Comparison of ENCODE assay signal across 25 cellular contexts in the genomic region with DNA sequence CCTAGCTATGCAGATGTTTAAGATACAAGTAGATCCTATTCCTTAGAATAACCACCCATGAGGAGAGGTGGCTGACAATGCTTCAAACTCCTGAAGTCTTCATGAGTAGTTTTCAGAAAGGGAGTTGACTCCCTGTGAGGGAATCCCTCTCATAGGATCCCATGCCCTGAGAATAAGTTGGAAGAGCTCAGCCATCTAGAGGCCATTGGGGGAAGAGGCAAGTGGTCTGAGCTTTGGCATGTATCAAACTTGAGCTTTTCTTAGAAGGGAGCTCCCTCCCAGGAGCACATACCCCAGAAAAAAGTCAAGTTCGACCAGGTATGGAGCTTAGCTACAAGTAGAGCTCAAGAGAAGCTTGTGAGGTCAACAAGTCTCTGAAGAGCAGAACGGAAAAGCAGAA.
DNase-seq lines count a peak whose midpoint lies in the region; ATAC-seq and TF ChIP-seq lines count a peak whose summit lies in the region.
"Had no signal": no experiment of that assay in that cellular context is flagged by ENCODE, and none has a peak within 500 bp of the region (broad histone marks: within the 10 kb centered on the region; RNA-seq: fewer than 3 reads in every experiment).

No MANE protein-coding gene starts in this region.

- no peak overlapping the region for H3K4me3 Mint-ChIP-seq in endodermal cell
- H3K4me3 Mint-ChIP-seq: activated CD4-positive, alpha-beta memory T cell treated with anti-CD3 and anti-CD28 coated beads, Interleukin-2, amount 10 ng/mL, durations not matched to agents 7 days and 5 days; nephron progenitor cell had no signal

- H3K9me3 Mint-ChIP-seq in endodermal cell: no peaks in the 10 kb centered on the region
- H3K9me3 Mint-ChIP-seq: activated CD4-positive, alpha-beta memory T cell treated with anti-CD3 and anti-CD28 coated beads, Interleukin-2, amount 10 ng/mL, durations not matched to agents 7 days and 5 days; nephron progenitor cell had no signal

- no peak overlapping the region for H4K5ac ChIP-seq in mesendoderm (ENCODE audit: low read length)

- H3K18ac ChIP-seq in mesendoderm (ENCODE audit: low read length): no peak overlapping the region

- H3K4me1 ChIP-seq in endodermal cell (ENCODE audit: control insufficient read depth, insufficient read depth, low read length): no peaks in the 10 kb centered on the region
- H3K4me1 ChIP-seq in mesendoderm (ENCODE audit: control insufficient read depth, low read depth, low read length): no peaks in the 10 kb centered on the region
- H3K4me1 ChIP-seq: adrenal gland; BLaER1 treated with 17β-estradiol and CSF1 and Interleukin-3, amounts not matched to agents 10 nM and 100 nM; left lung; parathyroid adenoma had no signal

- WGBS in endodermal cell (ENCODE audit: insufficient coverage in 1 of 2, insufficient read length in 1 of 2), 2 experiments: 50 to 65% methylated on average over 2 of the region's 2 CpGs
- no CpG with 5 or more reads among the region's 2 CpGs for WGBS in mesendoderm (ENCODE audit: extremely low coverage, insufficient coverage, low lambda C conversion rate)

- no peak overlapping the region for H3K23ac ChIP-seq in mesendoderm (ENCODE audit: low read length)

- no peak overlapping the region for H2BK15ac ChIP-seq in mesendoderm (replicated peaks; ENCODE audit: low read depth)

- H2BK5ac ChIP-seq in mesendoderm (ENCODE audit: low read length): no peak overlapping the region

- H3K9ac ChIP-seq in endodermal cell (ENCODE audit: extremely low read depth, low read length, poor library complexity, severe bottlenecking) (no peak overlapping the region), mesendoderm (ENCODE audit: low read length) (no peak overlapping the region)
- H3K9ac ChIP-seq: BLaER1 treated with 17β-estradiol and CSF1 and Interleukin-3, amounts not matched to agents 10 nM and 100 nM; parathyroid adenoma had no signal

- no peaks in the 10 kb centered on the region for H3K4me1 Mint-ChIP-seq in endodermal cell
- H3K4me1 Mint-ChIP-seq: activated CD4-positive, alpha-beta memory T cell treated with anti-CD3 and anti-CD28 coated beads, Interleukin-2, amount 10 ng/mL, durations not matched to agents 7 days and 5 days; nephron progenitor cell had no signal

- H3K36me3 ChIP-seq in endodermal cell (ENCODE audit: control insufficient read depth, insufficient read depth, low read length) (no peaks in the 10 kb centered on the region), mesendoderm (ENCODE audit: control insufficient read depth, insufficient read depth, low read length) (no peaks in the 10 kb centered on the region)
- H3K36me3 ChIP-seq: adrenal gland; BLaER1 treated with 17β-estradiol and CSF1 and Interleukin-3, amounts not matched to agents 10 nM and 100 nM; left lung had no signal

- no peak overlapping the region for H2BK120ac ChIP-seq in mesendoderm (ENCODE audit: low read depth, low read length)

- no peak overlapping the region for H3K27ac Mint-ChIP-seq in endodermal cell
- H3K27ac Mint-ChIP-seq: activated CD4-positive, alpha-beta memory T cell treated with anti-CD3 and anti-CD28 coated beads, Interleukin-2, amount 10 ng/mL, durations not matched to agents 7 days and 5 days; nephron progenitor cell had no signal

- peak; percentile 18 for TF ChIP-seq CTCF in HFF-Myc (IDR thresholded peaks at IDR 0.05; ENCODE audit: low read depth, low read length, missing control alignments)
- TF ChIP-seq CTCF in endodermal cell (conservative IDR thresholded peaks at IDR 0.05): peak; percentile 73

- no peak overlapping the region for H3K4ac ChIP-seq in mesendoderm (ENCODE audit: low read depth, low read length)

- no peak overlapping the region for H4K8ac ChIP-seq in mesendoderm (ENCODE audit: low read depth, low read length)

- H3K27me3 ChIP-seq in endodermal cell (ENCODE audit: control insufficient read depth, insufficient read depth, low read length, poor library complexity, severe bottlenecking): peaks cover 13% of the 10 kb centered on the region
- H3K27me3 ChIP-seq in mesendoderm (ENCODE audit: insufficient read depth, low read length, poor library complexity): no peaks in the 10 kb centered on the region
- H3K27me3 ChIP-seq: adrenal gland, left lung had no signal

- H3K27ac ChIP-seq in endodermal cell (ENCODE audit: low read depth, low read length) (no peak overlapping the region), mesendoderm (ENCODE audit: low read depth, low read length) (no peak overlapping the region)
- H3K27ac ChIP-seq: adrenal gland; BLaER1 treated with 17β-estradiol and CSF1 and Interleukin-3, amounts not matched to agents 10 nM and 100 nM; coronary artery; left lung; parathyroid adenoma; RWPE1 had no signal

- H3K36me3 Mint-ChIP-seq in endodermal cell (ENCODE audit: low read depth): no peaks in the 10 kb centered on the region

- peaks cover 37% of the 10 kb centered on the region for H3K27me3 Mint-ChIP-seq in endodermal cell (ENCODE audit: insufficient read depth)
- H3K27me3 Mint-ChIP-seq: activated CD4-positive, alpha-beta memory T cell treated with anti-CD3 and anti-CD28 coated beads, Interleukin-2, amount 10 ng/mL, durations not matched to agents 7 days and 5 days had no signal

- no peak overlapping the region for H3K4me2 ChIP-seq in mesendoderm (ENCODE audit: low read length)
- H3K4me2 ChIP-seq: BLaER1 treated with 17β-estradiol and CSF1 and Interleukin-3, amounts not matched to agents 10 nM and 100 nM had no signal

- no peaks in the 10 kb centered on the region for H3K79me2 ChIP-seq in mesendoderm (ENCODE audit: control insufficient read depth, insufficient read depth, low read length)
- H3K79me2 ChIP-seq: parathyroid adenoma had no signal

- H3K79me1 ChIP-seq in mesendoderm (ENCODE audit: low read length): no peaks in the 10 kb centered on the region

- H2AK5ac ChIP-seq in mesendoderm (ENCODE audit: low read length): no peak overlapping the region

- no peak overlapping the region for H3K4me3 ChIP-seq in HFF-Myc (replicated peaks; ENCODE audit: low read depth, low read length)
- no peak overlapping the region for H3K4me3 ChIP-seq in endodermal cell (ENCODE audit: low read length)
- H3K4me3 ChIP-seq in mesendoderm (ENCODE audit: low read length): no peak overlapping the region
- H3K4me3 ChIP-seq: adrenal gland; BLaER1 treated with 17β-estradiol and CSF1 and Interleukin-3, amounts not matched to agents 10 nM and 100 nM; coronary artery; left lung; mucosa of descending colon had no signal

- H3K9me3 ChIP-seq in endodermal cell (ENCODE audit: control insufficient read depth, low read length): no peaks in the 10 kb centered on the region
- H3K9me3 ChIP-seq: adrenal gland; BLaER1 treated with 17β-estradiol and CSF1 and Interleukin-3, amounts not matched to agents 10 nM and 100 nM; left lung; mucosa of descending colon had no signal

- ATAC-seq in GM19467 (IDR thresholded peaks at IDR 0.05; ENCODE audit: unreplicated experiment): no peak
- ATAC-seq: left lung, mucosa of descending colon, sciatic nerve had no signal

- H3K56ac ChIP-seq in mesendoderm (ENCODE audit: low read length): no peak overlapping the region

- DNase-seq in EH (ENCODE audit: low read depth) (peak; percentile 5), HFF-Myc (ENCODE audit: extremely low read depth, low read depth) (no peak), endodermal cell (peak; percentile 75), mesendoderm (peak; percentile 65), HCEC 1CT (no peak), activated gamma-delta T cell treated with Interleukin-2 at 50 U/mL for 16 hours (no peak)
- DNase-seq in effector CD4-positive, alpha-beta T cell: no peak
- DNase-seq: activated CD4-positive, alpha-beta memory T cell treated with anti-CD3 and anti-CD28 coated beads, Interleukin-2, amount 10 ng/mL, durations not matched to agents 7 days and 5 days; activated gamma-delta T cell; adrenal gland; IMR-90; left lung; mucosa of descending colon; NCI-H1417 treated with DMSO at 0.1 percent for 48 hours; NCI-H524; nephron progenitor cell; stimulated activated CD4-positive, alpha-beta T cell treated with anti-CD3 and anti-CD28 coated beads, Interleukin-15, amount 100 ng/mL, for 24 hours; T-helper 9 cell; trophoblast cell had no signal

Comparison
In these comparisons a context has a peak if more than half of its experiments do, and no peak if none do; other contexts are left out.
1. DNase-seq: peak in EH (single experiment), endodermal cell (single experiment) and mesendoderm (single experiment); none in HFF-Myc (single experiment), HCEC 1CT (single experiment), effector CD4-positive, alpha-beta T cell (single experiment) and activated gamma-delta T cell treated with Interleukin-2 at 50 U/mL for 16 hours (single experiment).